ENCODE assay signal across 17 cellular contexts in the genomic region with DNA sequence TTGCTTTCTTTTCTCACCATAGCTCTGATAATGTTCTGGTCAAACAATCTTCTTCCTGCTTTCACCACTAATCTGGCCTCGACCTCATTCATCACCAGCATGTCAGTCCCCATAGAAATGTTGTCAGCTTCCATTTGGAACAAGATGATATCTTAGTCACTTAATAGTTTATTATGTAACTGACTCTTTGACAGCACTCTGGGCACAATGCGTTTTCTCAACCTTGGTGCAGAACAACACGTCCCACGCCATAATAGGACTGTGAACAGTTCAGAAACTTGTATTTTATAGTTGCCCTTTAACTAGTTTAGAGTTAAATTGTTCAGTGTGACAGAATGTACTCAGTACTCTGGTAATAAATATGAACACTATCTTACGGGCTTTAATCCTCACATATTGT.
DNase-seq lines count a peak whose midpoint lies in the region; ATAC-seq and TF ChIP-seq lines count a peak whose summit lies in the region.
"Had no signal": no experiment of that assay in that cellular context is flagged by ENCODE, and none has a peak within 500 bp of the region (broad histone marks: within the 10 kb centered on the region; RNA-seq: fewer than 3 reads in every experiment).

No MANE protein-coding gene starts in this region.

- H3K27me3 ChIP-seq in MG63 (no peaks in the 10 kb centered on the region), foreskin keratinocyte (no peaks in the 10 kb centered on the region)

- H3K4me3 ChIP-seq in MG63, result no peak overlapping the region
- H3K4me3 ChIP-seq: HAP-1 had no signal

- DNase-seq in A172 (ENCODE audit: low spot score), result peak; percentile 4
- DNase-seq in M059J (ENCODE audit: low read depth), result peak; percentile 19
- DNase-seq in putamen (ENCODE audit: low spot score), result peak; percentile 3
- DNase-seq in activated CD4-positive, alpha-beta T cell treated with anti-CD3 and anti-CD28 coated beads for 48 hours, result no peak
- no peak for DNase-seq in MG63
- no peak for DNase-seq in foreskin keratinocyte
- DNase-seq in NCI-H510A (lab: John Stamatoyannopoulos, UW), result no peak
- DNase-seq: C1 segment of cervical spinal cord; Calu3; CD4-positive, alpha-beta T cell; DMS79; EL; GOT3 had no signal

- no peaks in the 10 kb centered on the region for H3K36me3 ChIP-seq in MG63
- H3K36me3 ChIP-seq: HAP-1 had no signal

- TF ChIP-seq CTCF in foreskin keratinocyte (conservative IDR thresholded peaks at IDR 0.05), result no peak

- H3K9me3 ChIP-seq in MG63, result no peaks in the 10 kb centered on the region
- H3K9me3 ChIP-seq: HAP-1 had no signal

- ATAC-seq in SK-N-SH treated with all-trans-retinoic acid at 6 μM for 48 hours (no peak), foreskin keratinocyte (no peak)

- H3K4me1 ChIP-seq in foreskin keratinocyte, result no peaks in the 10 kb centered on the region
- H3K4me1 ChIP-seq: HAP-1 had no signal

- H3K27ac ChIP-seq in foreskin keratinocyte, result no peak overlapping the region
- H3K27ac ChIP-seq: 22Rv1, HL-60 had no signal

TF ChIP-seq in SK-N-SH treated with all-trans-retinoic acid at 6 μM for 48 hours, 23 proteins besides CTCF, POLR2A, EP300 and RAD21:
- TF ChIP-seq ISL1 (CRISPR knock-in tag; IDR thresholded peaks at IDR 0.05) (peak; percentile 18; the same call in 1 of the 2 replicates), ZFP3 (CRISPR knock-in tag; IDR thresholded peaks at IDR 0.05) (no peak)

Comparison
In these comparisons a context has a peak if more than half of its experiments do, and no peak if none do; other contexts are left out.
1. DNase-seq: peak in A172 (single experiment), M059J (single experiment) and putamen (single experiment); none in activated CD4-positive, alpha-beta T cell treated with anti-CD3 and anti-CD28 coated beads for 48 hours (single experiment), MG63 (single experiment), foreskin keratinocyte (0 of 2) and NCI-H510A (single experiment).